Comparison of ENCODE assay signal across 8 cellular contexts in genomic region chr1:77219166-77219887, GRCh38. TPM values are rescaled to one million over a fixed set of nuclear protein-coding genes. Genes with fewer than 3 reads are reported as not detected.
DNase-seq lines count a peak whose midpoint lies in the region; ATAC-seq, FAIRE-seq and TF ChIP-seq lines count a peak whose summit lies in the region.

TSS of gene PIGK (minus strand) at chr1:77219430. CDS start at chr1:77219402, 28 bp downstream.

- POLR2A ChIA-PET in HepG2 (lab: Yijun Ruan, JAX) = interaction anchor here (0.8 kb wide), 1 partner anchor 464 kb away, joined by 4 read pairs; the partner anchor contains the start of gene ZZZ3

- peak within 1 kb of the TSS; percentile 78 for H3K4me2 ChIP-seq in HepG2 (ENCODE audit: low read depth, low read length)

- TF ChIP-seq CTCF in C4-2B (conservative IDR thresholded peaks at IDR 0.05) (peak; percentile 11; the same call in 1 of the 2 replicates), HepG2 (CRISPR knock-in tag; IDR thresholded peaks at IDR 0.05) (peak; percentile 27; the same call in 1 of the 2 replicates)

- H3K9me3 ChIP-seq in HepG2 (ENCODE audit: low read length) = no peaks in the 10 kb centered on the region

- DNase-seq in NCI-H748 (lab: John Stamatoyannopoulos, UW; ENCODE audit: unreplicated experiment) (peak; percentile 95), dermis microvascular lymphatic vessel endothelial cell (ENCODE audit: low read depth in 2 of 2) (peak; percentile 74 to 92), HepG2 (ENCODE audit: low spot score) (peak; percentile 81)
- peak; percentile 89 to 93 for DNase-seq in activated CD4-positive, alpha-beta T cell treated with anti-CD3 and anti-CD28 coated beads, Interleukin-2, amount 50 U/mL, for 48 hours
- peak; percentile 87 for DNase-seq in stimulated activated CD4-positive, alpha-beta T cell treated with anti-CD3 and anti-CD28 coated beads, Interleukin-4, amount 100 ng/mL, for 1 hour

- peak within 1 kb of the TSS; percentile 81 to 99 (median 98) for H3K4me3 ChIP-seq in HepG2 (replicated peaks in 1 of 3; ENCODE audit: insufficient read depth in 1 of 3, low read depth in 2 of 3, low read length in 3 of 3)

- CTCF ChIA-PET in HepG2 (lab: Yijun Ruan, JAX; ENCODE audit: low intra/inter-chr PET ratio, low total read pairs) = no interaction called here

- 1% methylated on average over 26 of the region's 31 CpGs for WGBS in HepG2 (ENCODE audit: low lambda C conversion rate)

- H3K27ac ChIP-seq in C4-2B (peak within 1 kb of the TSS; percentile 82), HepG2 (ENCODE audit: extremely low read length, insufficient read depth, low read length) (peak within 1 kb of the TSS; percentile 70)

- peak; percentile 67 to 73; a peak in 3 of 4 replicates for TF ChIP-seq POLR2A in HepG2 (IDR thresholded peaks at IDR 0.05; ENCODE audit: insufficient read depth in 1 of 2, low read depth in 2 of 2, low read length in 2 of 2)

- no peaks in the 10 kb centered on the region; a peak in 1 of 5 replicates for H3K27me3 ChIP-seq in HepG2 (ENCODE audit: control insufficient read depth in 1 of 2, insufficient read depth in 2 of 2, low read length in 2 of 2)

- H3K79me2 ChIP-seq in HepG2 (ENCODE audit: insufficient read depth, low read length) = no peaks in the 10 kb centered on the region

- no peaks in the 10 kb centered on the region for H4K20me1 ChIP-seq in HepG2 (ENCODE audit: insufficient read depth, low read length)

- no peaks in the 10 kb centered on the region for H3K36me3 ChIP-seq in HepG2 (replicated peaks in 1 of 2; ENCODE audit: control insufficient read depth in 1 of 2, insufficient read depth in 2 of 2, low read length in 2 of 2)

- H2AFZ ChIP-seq in HepG2 (ENCODE audit: low read length) = peak within 1 kb of the TSS; percentile 99

- intact Hi-C loops in HepG2 (cut with micrococcal nuclease; ENCODE audit: unreplicated experiment) = loop anchor here (10.0 kb wide), 1 partner anchor 95 kb away; no protein-coding TSS in a partner anchor

- BruUV-seq in HepG2 (replicated peaks; lab: Mats Ljungman, UMichigan) = no TSS peak

- peak; percentile 87 for ATAC-seq in GM19351 (IDR thresholded peaks at IDR 0.05; ENCODE audit: unreplicated experiment)
- ATAC-seq in HG03521 (IDR thresholded peaks at IDR 0.05; ENCODE audit: unreplicated experiment) = peak; percentile 92
- ATAC-seq in HepG2 = peak; percentile 95

- peak within 1 kb of the TSS; percentile 86 for H3K9ac ChIP-seq in HepG2 (ENCODE audit: insufficient read depth, low read depth, low read length)

- 0 out of 2 replicates have a peak, but pooled peaks cover 4% of the 10 kb centered on the region for H3K4me1 ChIP-seq in HepG2 (ENCODE audit: insufficient read depth, low read length)

- in situ Hi-C loops in HepG2 (cut with HindIII; ENCODE audit: extremely low pct_ligation_motif_present, low pct_unique_long_range_greater_than_20kb) = no loop called here

- peak; percentile 72 for FAIRE-seq in HepG2 (lab: Jason Lieb, UNC)

- TF ChIP-seq EP300 in HepG2 (IDR thresholded peaks at IDR 0.05; ENCODE audit: low read depth in 2 of 2, low read length in 2 of 2) = no peak
- no peak for TF ChIP-seq EP300 in HepG2 (CRISPR knock-in tag; IDR thresholded peaks at IDR 0.05; ENCODE audit: borderline replicate concordance)

- no peak for TF ChIP-seq RAD21 in HepG2 (CRISPR knock-in tag; IDR thresholded peaks at IDR 0.05)

TF ChIP-seq in HepG2, 621 proteins besides CTCF, POLR2A, EP300 and RAD21 (continues in another document):
- peak; percentile 74 for TF ChIP-seq PHF8 (CRISPR knock-in tag; IDR thresholded peaks at IDR 0.05)
- TF ChIP-seq ZNF460 (CRISPR knock-in tag; IDR thresholded peaks at IDR 0.05; ENCODE audit: borderline replicate concordance) = no peak
- no peak for TF ChIP-seq ZNF256 (CRISPR knock-in tag; conservative IDR thresholded peaks at IDR 0.05)
- TF ChIP-seq ZNF781 (CRISPR knock-in tag; IDR thresholded peaks at IDR 0.05; ENCODE audit: borderline replicate concordance, not compliant biosample characterization) = no peak
- TF ChIP-seq ZNF20 (CRISPR knock-in tag; IDR thresholded peaks at IDR 0.05) = no peak
- TF ChIP-seq KMT2B (CRISPR knock-in tag; IDR thresholded peaks at IDR 0.05) = peak; percentile 99
- peak; percentile 79; the same call in 1 of the 2 replicates for TF ChIP-seq HOMEZ (CRISPR knock-in tag; IDR thresholded peaks at IDR 0.05; ENCODE audit: low read depth)
- TF ChIP-seq TMF1 (CRISPR knock-in tag; IDR thresholded peaks at IDR 0.05; ENCODE audit: low read depth) = no peak
- no peak; the same call in 1 of the 2 replicates for TF ChIP-seq ZNF891 (CRISPR knock-in tag; IDR thresholded peaks at IDR 0.05)
- no peak for TF ChIP-seq ZBTB3 (CRISPR knock-in tag; IDR thresholded peaks at IDR 0.05; ENCODE audit: borderline replicate concordance, low read depth)
- peak; percentile 59 for TF ChIP-seq ELF1 (CRISPR knock-in tag; IDR thresholded peaks at IDR 0.05)
- TF ChIP-seq ZNF619 (CRISPR knock-in tag; IDR thresholded peaks at IDR 0.05) = no peak
- 0 out of 2 replicates have a peak, but pooled peaks have one; percentile 73 for TF ChIP-seq ZSCAN29 (CRISPR knock-in tag; conservative IDR thresholded peaks at IDR 0.05)
- no peak for TF ChIP-seq KAT2B (IDR thresholded peaks at IDR 0.05; ENCODE audit: borderline replicate concordance, low read depth, low read length)
- peak; percentile 57; the same call in 1 of the 2 replicates for TF ChIP-seq TFAP4 (IDR thresholded peaks at IDR 0.05; ENCODE audit: borderline replicate concordance, low read depth)
- no peak; the same call in 1 of the 2 replicates for TF ChIP-seq NR2C2 (CRISPR knock-in tag; IDR thresholded peaks at IDR 0.05; ENCODE audit: borderline replicate concordance)

RNA-seq across cellular contexts. Expression of gene PIGK, which starts in this region (rescaled TPM):
- total RNA-seq in dermis microvascular lymphatic vessel endothelial cell = 19.5 and 24.3 TPM in 2 replicates
- 23.7 and 38.5 TPM in 2 replicates for total RNA-seq in HepG2 (2016; rRNA removed; fragmentation: Illumina TruSeq; extraction: Trizol)
- 4.1 and 4.5 TPM in 2 replicates for total RNA-seq in HepG2 (2016; cell fraction: cytosol; rRNA removed; fragmentation: Illumina TruSeq; extraction: Trizol; ENCODE audit: low read depth)
- total RNA-seq in HepG2 (2016; cell fraction: insoluble cytoplasmic fraction; rRNA removed; fragmentation: Illumina TruSeq; extraction: Trizol) = 22.5 and 37.7 TPM in 2 replicates
- total RNA-seq in HepG2 (2016; cell fraction: membrane; rRNA removed; fragmentation: Illumina TruSeq; extraction: Trizol) = 5.2 and 7.3 TPM in 2 replicates
- total RNA-seq in HepG2 (2016; cell fraction: nucleus; rRNA removed; fragmentation: Illumina TruSeq; extraction: Trizol) = 29.6 and 33.3 TPM in 2 replicates
- polyA plus RNA-seq in HepG2 (2011; rRNA removed) = 9.7 and 14.7 TPM in 2 replicates
- polyA plus RNA-seq in HepG2 (2011; cell fraction: cytosol; rRNA removed) = 7.3 and 9.0 TPM in 2 replicates
- polyA plus RNA-seq in HepG2 (2011; cell fraction: nucleus; rRNA removed) = 1.7 and 2.8 TPM in 2 replicates
- 13.6 and 18.9 TPM in 2 replicates for polyA plus RNA-seq in HepG2 (2012)
- 1.3 and 1.6 TPM in 2 replicates for polyA plus RNA-seq in HepG2 (2016; cell fraction: cytosol; fragmentation: Illumina TruSeq; extraction: Trizol; ENCODE audit: low read depth)
- 18.6 and 19.0 TPM in 2 replicates for polyA plus RNA-seq in HepG2 (2016; cell fraction: insoluble cytoplasmic fraction; fragmentation: Illumina TruSeq; extraction: Trizol; ENCODE audit: low read depth)
- polyA plus RNA-seq in HepG2 (2016; cell fraction: membrane; fragmentation: Illumina TruSeq; extraction: Trizol; ENCODE audit: low read depth) = 1.9 and 3.0 TPM in 2 replicates
- 29.3 and 33.8 TPM in 2 replicates for polyA plus RNA-seq in HepG2 (2016; cell fraction: nucleus; fragmentation: Illumina TruSeq; extraction: Trizol; ENCODE audit: insufficient read depth, low read depth)
- 13.6 and 15.1 TPM in 2 replicates for polyA minus RNA-seq in HepG2 (2011; rRNA and poly(A)+ RNA removed; ENCODE audit: low replicate concordance)
- polyA minus RNA-seq in HepG2 (2011; cell fraction: cytosol; rRNA and poly(A)+ RNA removed) = 20.0 and 25.9 TPM in 2 replicates
- polyA minus RNA-seq in HepG2 (2011; cell fraction: nucleus; rRNA and poly(A)+ RNA removed) = 11.1 and 11.3 TPM in 2 replicates

Comparison
In these comparisons a context has a peak if more than half of its experiments do, and no peak if none do; other contexts are left out.
1. Peak in every context shown above with its lines: DNase-seq, ATAC-seq, H3K4me3 ChIP-seq and H3K27ac ChIP-seq.